ENCODE assay signal across 8 cellular contexts in the genomic region with DNA sequence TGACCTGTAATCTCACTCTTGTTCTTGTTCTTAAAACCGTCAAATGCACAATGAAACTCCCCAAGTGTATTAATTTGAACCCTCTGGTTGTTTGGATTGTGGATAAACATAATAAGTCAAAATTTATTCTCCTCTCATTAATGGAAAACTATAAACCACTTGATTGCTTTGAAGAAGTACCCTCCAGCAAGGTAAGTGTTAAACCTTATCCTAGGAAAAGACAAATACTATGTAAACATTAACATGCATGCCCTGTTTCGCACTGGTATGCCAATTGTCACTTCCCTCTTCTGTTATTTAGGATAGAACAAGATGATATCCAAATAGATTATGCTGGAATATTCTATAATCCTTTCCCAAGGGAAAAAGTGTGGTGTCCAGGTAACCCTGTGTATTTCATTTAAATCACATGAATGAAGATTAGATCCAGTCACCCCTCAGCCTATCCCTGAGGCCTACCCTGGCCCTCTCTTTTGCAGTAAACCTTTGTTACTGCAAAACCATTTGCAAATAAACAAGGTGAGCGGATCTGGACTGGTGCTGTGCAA. TPM values are rescaled to one million over a fixed set of nuclear protein-coding genes. Genes with fewer than 3 reads are reported as not detected.
DNase-seq lines count a peak whose midpoint lies in the region; ATAC-seq and TF ChIP-seq lines count a peak whose summit lies in the region.

No MANE protein-coding gene starts in this region.

- no peaks in the 10 kb centered on the region for H3K27me3 Mint-ChIP-seq in nephron (ENCODE audit: low read depth)

- peak overlapping the region; percentile 92 to 94 (median 93) for H3K4me3 Mint-ChIP-seq in nephron

- intact Hi-C loops in colonic mucosa (cut with DNase I), result no loop called here

- peak overlapping the region; percentile 97 for H3K27ac ChIP-seq in colonic mucosa

- TF ChIP-seq CTCF in BJ (IDR thresholded peaks at IDR 0.05; ENCODE audit: insufficient read depth, low read depth, low read length) (no peak), LNCaP clone FGC (IDR thresholded peaks at IDR 0.05; ENCODE audit: control insufficient read depth, extremely low read depth, insufficient read depth) (no peak), colonic mucosa (IDR thresholded peaks at IDR 0.05) (no peak), nephron (IDR thresholded peaks at IDR 0.05; ENCODE audit: unreplicated experiment in 3 of 3) (no peak)

- H3K27me3 ChIP-seq in BJ (ENCODE audit: control insufficient read depth, insufficient read depth, low read length), result no peaks in the 10 kb centered on the region
- H3K27me3 ChIP-seq in colonic mucosa, result no peaks in the 10 kb centered on the region

- peaks cover 39% of the 10 kb centered on the region for H3K36me3 Mint-ChIP-seq in nephron (ENCODE audit: low read depth)

- H3K9me3 ChIP-seq in colonic mucosa, result no peaks in the 10 kb centered on the region

- peak overlapping the region; percentile 95 to 98 (median 97) for H3K27ac Mint-ChIP-seq in nephron

- H3K9ac ChIP-seq in colonic mucosa (ENCODE audit: low read depth in 2 of 2, low read length in 2 of 2), result peak overlapping the region; percentile 76 to 88

- peaks cover 33% of the 10 kb centered on the region for H3K4me1 Mint-ChIP-seq in nephron

- H3K4me1 ChIP-seq in colonic mucosa, result peaks cover 12% of the 10 kb centered on the region

- CTCF ChIA-PET in BJ (lab: Yijun Ruan, JAX), result interaction anchor here (1.3 kb wide), 1 partner anchor 12 kb away, joined by 3 read pairs; no protein-coding TSS in a partner anchor

- no peak for DNase-seq in BJ (ENCODE audit: low read depth)
- no peak for DNase-seq in LNCaP clone FGC (ENCODE audit: low read depth)
- no peak for DNase-seq in colonic mucosa
- DNase-seq in LoVo (ENCODE audit: low spot score), result no peak
- DNase-seq in iPS-NIHi7 (ENCODE audit: extremely low spot score), result no peak

- no peak for ATAC-seq in GM21360 (IDR thresholded peaks at IDR 0.05; ENCODE audit: unreplicated experiment)
- no peak for ATAC-seq in HG03159 (IDR thresholded peaks at IDR 0.05; ENCODE audit: unreplicated experiment)

- POLR2A ChIA-PET in BJ (lab: Charles Lee), result no interaction called here

- H3K36me3 ChIP-seq in BJ (ENCODE audit: control insufficient read depth, insufficient read depth, low read length) (peaks cover 2% of the 10 kb centered on the region), colonic mucosa (no peaks in the 10 kb centered on the region)

- peaks cover 5% of the 10 kb centered on the region for H3K9me3 Mint-ChIP-seq in nephron

- H3K4me3 ChIP-seq in BJ (ENCODE audit: low read depth, low read length) (peak overlapping the region; percentile 67), LNCaP clone FGC (ENCODE audit: low read depth, low read length) (peak overlapping the region; percentile 75), colonic mucosa (peak overlapping the region; percentile 76)

RNA-seq across cellular contexts. Expression of a gene that starts 1.3 kb away (rescaled TPM):
- polyA plus RNA-seq in BJ (2011; rRNA removed), result 53.3 and 57.6 TPM in 2 replicates
- polyA minus RNA-seq in BJ (2011; rRNA and poly(A)+ RNA removed), result 15.5 and 17.0 TPM in 2 replicates
- total RNA-seq in colonic mucosa, result 10 to 100 TPM; 83.2 to 83.5 TPM

RNA-seq across cellular contexts. Expression of a gene that starts 40.1 kb away (rescaled TPM):
- 19.3 and 19.7 TPM in 2 replicates for polyA plus RNA-seq in BJ (2011; rRNA removed)
- polyA minus RNA-seq in BJ (2011; rRNA and poly(A)+ RNA removed), result 7.9 and 8.7 TPM in 2 replicates
- total RNA-seq in colonic mucosa, result 10 to 100 TPM; 13.3 to 18.8 TPM

RNA-seq across cellular contexts. Expression of a gene that starts 57.0 kb away (rescaled TPM):
- 1,722 and 1,770 TPM in 2 replicates for polyA plus RNA-seq in BJ (2011; rRNA removed)
- polyA minus RNA-seq in BJ (2011; rRNA and poly(A)+ RNA removed), result 107 and 181 TPM in 2 replicates
- total RNA-seq in colonic mucosa, result 1,000 to 10,000 TPM in 1 of 2 donors, 100 to 1,000 TPM in 1; 941 to 1,015 TPM
